ENCODE assay signal across 10 cellular contexts in the genomic region with DNA sequence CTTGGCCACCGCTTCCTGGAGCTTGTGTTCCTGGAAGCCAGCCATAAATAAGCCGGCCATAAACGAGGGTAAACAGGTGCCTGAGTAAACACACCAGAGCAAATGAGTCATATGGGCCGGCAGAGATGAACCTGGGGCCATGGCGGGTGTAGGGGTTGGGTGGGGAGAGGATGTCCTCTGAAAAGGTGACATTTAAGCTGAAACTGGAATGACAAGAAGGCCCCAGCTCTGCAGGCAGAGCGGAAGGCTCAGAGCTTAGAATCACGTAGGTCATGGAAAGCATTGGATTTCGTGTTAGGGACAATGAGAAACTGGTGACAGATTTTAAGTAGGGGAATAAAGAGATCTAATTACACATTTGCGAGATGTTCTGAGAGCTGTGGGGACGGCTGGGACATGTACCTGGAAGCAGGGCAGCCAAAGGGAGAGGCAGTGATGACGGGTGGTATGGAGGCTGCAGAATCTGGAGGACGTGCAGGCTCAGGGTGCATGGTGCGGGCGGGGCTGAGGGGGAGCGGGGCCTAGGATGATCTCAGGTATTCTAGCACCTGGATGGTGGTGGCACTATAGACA. TPM values are rescaled to one million over a fixed set of nuclear protein-coding genes. Genes with fewer than 3 reads are reported as not detected.
A peak's percentile ranks its signal among the peaks of the same experiment; 100 is the strongest.
DNase-seq lines count a peak whose midpoint lies in the region; ATAC-seq, FAIRE-seq and TF ChIP-seq lines count a peak whose summit lies in the region.
"Had no signal": no experiment of that assay in that cellular context is flagged by ENCODE, and none has a peak within 500 bp of the region (broad histone marks: within the 10 kb centered on the region; RNA-seq: fewer than 3 reads in every experiment).

No MANE protein-coding gene starts in this region.

- no peak for ATAC-seq in heart left ventricle
- ATAC-seq in HG03159 (IDR thresholded peaks at IDR 0.05; ENCODE audit: unreplicated experiment), result no peak

- H3K4me1 ChIP-seq in cardiac muscle cell (ENCODE audit: low read depth) (peaks cover 2% of the 10 kb centered on the region), heart left ventricle (peaks cover 0 to 9% (median 0%) of the 10 kb centered on the region in 12 donors)

- DNase-seq in cardiac muscle cell (ENCODE audit: low read depth in 1 of 2, low spot score in 1 of 2) (no peak), heart left ventricle (no peak), SHP77 (lab: John Stamatoyannopoulos, UW) (peak; percentile 71 to 85), left kidney (ENCODE audit: low read depth, low spot score) (peak; percentile 53), urothelium cell line (ENCODE audit: low spot score) (peak; percentile 70), GM13976 (ENCODE audit: low spot score) (no peak), OCI-M2 (lab: John Stamatoyannopoulos, UW; ENCODE audit: unreplicated experiment) (no peak)
- DNase-seq: activated naive CD8-positive, alpha-beta T cell treated with anti-CD3 and anti-CD28 coated beads, Interleukin-2, amount 10 ng/mL, durations not matched to agents 7 days and 5 days had no signal

- H3K27me3 ChIP-seq in cardiac muscle cell (no peaks in the 10 kb centered on the region), heart left ventricle (no peaks in the 10 kb centered on the region)

- TF ChIP-seq CTCF in cardiac muscle cell (IDR thresholded peaks at IDR 0.05; ENCODE audit: low read depth, low read length) (no peak), heart left ventricle (IDR thresholded peaks at IDR 0.05) (no peak), GM13976 (IDR thresholded peaks at IDR 0.05; ENCODE audit: borderline replicate concordance, control extremely low read depth, extremely low read depth, insufficient read depth, missing control alignments) (no peak)

- in situ Hi-C loops in GM13976 (cut with MboI; ENCODE audit: low sequenced_read_pairs, unreplicated experiment), result no loop called here

- intact Hi-C loops in heart left ventricle (cut with DNase I), result no loop called here

- H3K27ac ChIP-seq in cardiac muscle cell (peak overlapping the region; percentile 7), heart left ventricle (no peak overlapping the region)
- H3K27ac ChIP-seq: SK-N-MC had no signal

- no peaks in the 10 kb centered on the region for H3K9me3 ChIP-seq in cardiac muscle cell (ENCODE audit: low read depth)
- no peaks in the 10 kb centered on the region for H3K9me3 ChIP-seq in heart left ventricle

- H3K36me3 ChIP-seq in cardiac muscle cell, result no peaks in the 10 kb centered on the region
- peaks cover 0 to 28% (median 6%) of the 10 kb centered on the region in 9 donors for H3K36me3 ChIP-seq in heart left ventricle

- 82 to 85% (median 83%) methylated on average over 15 of the region's 15 CpGs for WGBS in heart left ventricle, 4 donors

- H3K4me3 ChIP-seq in cardiac muscle cell (no peak overlapping the region), heart left ventricle (no peak overlapping the region)
- H3K4me3 ChIP-seq: SK-N-MC had no signal

- TF ChIP-seq POLR2A in heart left ventricle (IDR thresholded peaks at IDR 0.05), result no peak

- peak; percentile 74 for FAIRE-seq in urothelium cell line (lab: Jason Lieb, UNC)

RNA-seq across cellular contexts. Expression of gene DNASE1, which starts 8.1 kb away (rescaled TPM):
- 48.7 and 73.9 TPM in 2 replicates for total RNA-seq in cardiac muscle cell
- 28.1 and 38.1 TPM in 2 replicates for polyA plus RNA-seq in cardiac muscle cell
- 1 to 10 TPM; 3.2 to 8.9 (median 5.6) TPM for total RNA-seq in heart left ventricle
- 10 to 100 TPM in 1 of 2 donors, 1 to 10 TPM in 1; 6.0 to 10.2 TPM for polyA plus RNA-seq in heart left ventricle

RNA-seq across cellular contexts. Expression of gene SLX4, which starts 35.0 kb away (rescaled TPM):
- total RNA-seq in cardiac muscle cell (5.6 and 7.2 TPM in 2 replicates), heart left ventricle (1 to 10 TPM; 2.0 to 4.7 (median 3.2) TPM)
- polyA plus RNA-seq in cardiac muscle cell (2.9 and 3.6 TPM in 2 replicates), heart left ventricle (1 to 10 TPM; 2.3 to 3.1 TPM)

Comparison
In these comparisons a context has a peak if more than half of its experiments do, and no peak if none do; other contexts are left out.
1. DNase-seq: peak in SHP77 (2 of 2), left kidney (single experiment) and urothelium cell line (single experiment); none in cardiac muscle cell (0 of 2), heart left ventricle (0 of 5), GM13976 (single experiment) and OCI-M2 (single experiment).